ENCODE assay signal across 17 cellular contexts in genomic region chrX:121642415-121642814, GRCh38.
DNase-seq lines count a peak whose midpoint lies in the region; ATAC-seq and TF ChIP-seq lines count a peak whose summit lies in the region.
"Had no signal": no experiment of that assay in that cellular context is flagged by ENCODE, and none has a peak within 500 bp of the region (broad histone marks: within the 10 kb centered on the region; RNA-seq: fewer than 3 reads in every experiment).

No MANE protein-coding gene starts in this region.

- POLR2A ChIA-PET in MCF 10A (lab: Yijun Ruan, JAX) = interaction anchor here (0.6 kb wide), 1 partner anchor 1134 kb away, joined by 3 read pairs; no protein-coding TSS in a partner anchor

- H3K27me3 Mint-ChIP-seq in MCF 10A (ENCODE audit: insufficient read depth, unreplicated experiment) = no peaks in the 10 kb centered on the region
- H3K27me3 Mint-ChIP-seq: activated CD4-positive, alpha-beta T cell treated with anti-CD3 and anti-CD28 coated beads, Interleukin-2, amount 10 ng/mL, durations not matched to agents 24 days and 14 days; stimulated activated naive CD8-positive, alpha-beta T cell treated with anti-CD3 and anti-CD28 coated beads, Interleukin-15, Interleukin-2, amounts not matched to agents 100 ng/mL and 50 ng/mL, for 24 hours had no signal

- no peaks in the 10 kb centered on the region for H3K9me3 ChIP-seq in breast epithelium
- H3K9me3 ChIP-seq: A549 had no signal

- peaks cover 9% of the 10 kb centered on the region for H3K9me3 Mint-ChIP-seq in MCF 10A (ENCODE audit: unreplicated experiment)
- H3K9me3 Mint-ChIP-seq: activated CD4-positive, alpha-beta T cell treated with anti-CD3 and anti-CD28 coated beads, Interleukin-2, amount 10 ng/mL, durations not matched to agents 24 days and 14 days; stimulated activated naive CD8-positive, alpha-beta T cell treated with anti-CD3 and anti-CD28 coated beads, Interleukin-15, Interleukin-2, amounts not matched to agents 100 ng/mL and 50 ng/mL, for 24 hours had no signal

- H3K27me3 ChIP-seq in breast epithelium (no peaks in the 10 kb centered on the region), foreskin keratinocyte (no peaks in the 10 kb centered on the region)

- intact Hi-C loops in MCF 10A (cut with micrococcal nuclease) = no loop called here
- intact Hi-C loops in breast epithelium (cut with DNase I; ENCODE audit: low total_unique reads) = no loop called here

- TF ChIP-seq POLR2A in breast epithelium (IDR thresholded peaks at IDR 0.05) = no peak

- no peak overlapping the region for H3K4me3 ChIP-seq in breast epithelium
- H3K4me3 ChIP-seq in astrocyte of the spinal cord (ENCODE audit: low read depth, low read length) = no peak overlapping the region
- H3K4me3 ChIP-seq: A549 had no signal

- H3K36me3 ChIP-seq in breast epithelium = no peaks in the 10 kb centered on the region

- DNase-seq in MCF 10A (ENCODE audit: unreplicated experiment) (peak; percentile 39), breast epithelium (ENCODE audit: low spot score in 2 of 2) (no peak), astrocyte of the spinal cord (ENCODE audit: low read depth, low spot score) (peak; percentile 47), foreskin keratinocyte (peak; percentile 38 to 42), NCI-H146 treated with DMSO at 0.1 percent for 48 hours (lab: John Stamatoyannopoulos, UW; ENCODE audit: unreplicated experiment) (no peak), NCI-H2227 treated with DMSO at 0.1 percent for 48 hours (lab: John Stamatoyannopoulos, UW) (no peak), iPS-NIHi7 (ENCODE audit: extremely low spot score) (no peak)
- DNase-seq: activated CD4-positive, alpha-beta T cell treated with anti-CD3 and anti-CD28 coated beads, Interleukin-2, amount 10 ng/mL, durations not matched to agents 24 days and 14 days; activated naive CD4-positive, alpha-beta T cell treated with anti-CD3 and anti-CD28 coated beads, Interleukin-2, amount 50 U/mL, for 16 hours; effector CD8-positive, alpha-beta T cell; HCEC 1CT; Kasumi-1; NCI-H146 had no signal

- no peaks in the 10 kb centered on the region for H3K36me3 Mint-ChIP-seq in MCF 10A (ENCODE audit: insufficient read depth, unreplicated experiment)
- H3K36me3 Mint-ChIP-seq: mesothelial cell of epicardium had no signal

- ATAC-seq in foreskin keratinocyte = no peak
- no peak for ATAC-seq in GM21619 (IDR thresholded peaks at IDR 0.05; ENCODE audit: unreplicated experiment)
- ATAC-seq: A549 had no signal

- TF ChIP-seq CTCF in MCF 10A (IDR thresholded peaks at IDR 0.05; ENCODE audit: unreplicated experiment) (no peak), breast epithelium (IDR thresholded peaks at IDR 0.05) (no peak), astrocyte of the spinal cord (IDR thresholded peaks at IDR 0.05; ENCODE audit: low read depth, low read length) (no peak), foreskin keratinocyte (conservative IDR thresholded peaks at IDR 0.05) (no peak)

- no TSS peak for BruUV-seq in MCF 10A (replicated peaks; lab: Mats Ljungman, UMichigan)

- CTCF ChIA-PET in MCF 10A (lab: Yijun Ruan, JAX) = interaction anchor here (0.5 kb wide), 1 partner anchor 1792 kb away, joined by 3 read pairs; no protein-coding TSS in a partner anchor

- peak overlapping the region; percentile 37 for H3K27ac Mint-ChIP-seq in MCF 10A (ENCODE audit: low read depth, unreplicated experiment)
- H3K27ac Mint-ChIP-seq: activated CD4-positive, alpha-beta T cell treated with anti-CD3 and anti-CD28 coated beads, Interleukin-2, amount 10 ng/mL, durations not matched to agents 24 days and 14 days; mesothelial cell of epicardium; stimulated activated naive CD8-positive, alpha-beta T cell treated with anti-CD3 and anti-CD28 coated beads, Interleukin-15, Interleukin-2, amounts not matched to agents 100 ng/mL and 50 ng/mL, for 24 hours had no signal

- peak overlapping the region; percentile 22 for H3K4me3 Mint-ChIP-seq in MCF 10A (ENCODE audit: unreplicated experiment)
- H3K4me3 Mint-ChIP-seq: activated CD4-positive, alpha-beta T cell treated with anti-CD3 and anti-CD28 coated beads, Interleukin-2, amount 10 ng/mL, durations not matched to agents 24 days and 14 days; mesothelial cell of epicardium; stimulated activated naive CD8-positive, alpha-beta T cell treated with anti-CD3 and anti-CD28 coated beads, Interleukin-15, Interleukin-2, amounts not matched to agents 100 ng/mL and 50 ng/mL, for 24 hours had no signal

- H3K4me1 Mint-ChIP-seq in MCF 10A (ENCODE audit: insufficient read depth, unreplicated experiment) = peaks cover 6% of the 10 kb centered on the region
- H3K4me1 Mint-ChIP-seq: activated CD4-positive, alpha-beta T cell treated with anti-CD3 and anti-CD28 coated beads, Interleukin-2, amount 10 ng/mL, durations not matched to agents 24 days and 14 days; mesothelial cell of epicardium had no signal

- H3K27ac ChIP-seq in breast epithelium = no peak overlapping the region
- no peak overlapping the region for H3K27ac ChIP-seq in foreskin keratinocyte
- H3K27ac ChIP-seq: A549 had no signal

- in situ Hi-C loops in astrocyte of the spinal cord (cut with HindIII; ENCODE audit: low sequenced_read_pairs) = no loop called here

- H3K4me1 ChIP-seq in breast epithelium = no peaks in the 10 kb centered on the region
- no peaks in the 10 kb centered on the region for H3K4me1 ChIP-seq in foreskin keratinocyte
- H3K4me1 ChIP-seq: A549 had no signal

Comparison
In these comparisons a context has a peak if more than half of its experiments do, and no peak if none do; other contexts are left out.
1. DNase-seq: peak in MCF 10A (single experiment), astrocyte of the spinal cord (single experiment) and foreskin keratinocyte (2 of 2); none in breast epithelium (0 of 2), NCI-H146 treated with DMSO at 0.1 percent for 48 hours (single experiment), NCI-H2227 treated with DMSO at 0.1 percent for 48 hours (single experiment) and iPS-NIHi7 (single experiment).